Comparison of ENCODE assay signal across 1 cellular context in genomic region chr16:82016268-82016667, GRCh38.
TF ChIP-seq lines count a peak whose summit lies in the region.

No MANE protein-coding gene starts in this region.

TF ChIP-seq in K562, 482 proteins besides CTCF, POLR2A, EP300 and RAD21 (continued from another document):
- TF ChIP-seq, protein P1, sequence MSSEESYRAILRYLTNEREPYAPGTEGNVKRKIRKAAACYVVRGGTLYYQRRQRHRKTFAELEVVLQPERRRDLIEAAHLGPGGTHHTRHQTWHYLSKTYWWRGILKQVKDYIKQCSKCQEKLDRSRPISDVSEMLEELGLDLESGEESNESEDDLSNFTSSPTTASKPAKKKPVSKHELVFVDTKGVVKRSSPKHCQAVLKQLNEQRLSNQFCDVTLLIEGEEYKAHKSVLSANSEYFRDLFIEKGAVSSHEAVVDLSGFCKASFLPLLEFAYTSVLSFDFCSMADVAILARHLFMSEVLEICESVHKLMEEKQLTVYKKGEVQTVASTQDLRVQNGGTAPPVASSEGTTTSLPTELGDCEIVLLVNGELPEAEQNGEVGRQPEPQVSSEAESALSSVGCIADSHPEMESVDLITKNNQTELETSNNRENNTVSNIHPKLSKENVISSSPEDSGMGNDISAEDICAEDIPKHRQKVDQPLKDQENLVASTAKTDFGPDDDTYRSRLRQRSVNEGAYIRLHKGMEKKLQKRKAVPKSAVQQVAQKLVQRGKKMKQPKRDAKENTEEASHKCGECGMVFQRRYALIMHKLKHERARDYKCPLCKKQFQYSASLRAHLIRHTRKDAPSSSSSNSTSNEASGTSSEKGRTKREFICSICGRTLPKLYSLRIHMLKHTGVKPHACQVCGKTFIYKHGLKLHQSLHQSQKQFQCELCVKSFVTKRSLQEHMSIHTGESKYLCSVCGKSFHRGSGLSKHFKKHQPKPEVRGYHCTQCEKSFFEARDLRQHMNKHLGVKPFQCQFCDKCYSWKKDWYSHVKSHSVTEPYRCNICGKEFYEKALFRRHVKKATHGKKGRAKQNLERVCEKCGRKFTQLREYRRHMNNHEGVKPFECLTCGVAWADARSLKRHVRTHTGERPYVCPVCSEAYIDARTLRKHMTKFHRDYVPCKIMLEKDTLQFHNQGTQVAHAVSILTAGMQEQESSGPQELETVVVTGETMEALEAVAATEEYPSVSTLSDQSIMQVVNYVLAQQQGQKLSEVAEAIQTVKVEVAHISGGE (CRISPR knock-in tag; IDR thresholded peaks at IDR 0.05): no peak
- TF ChIP-seq SFPQ (IDR thresholded peaks at IDR 0.05; ENCODE audit: low read depth, low read length) (no peak), ZNF12 (CRISPR knock-in tag; IDR thresholded peaks at IDR 0.05) (no peak), PRMT5 (CRISPR knock-in tag; IDR thresholded peaks at IDR 0.05) (no peak)
